Comparison of ENCODE assay signal across 30 cellular contexts in genomic region chr1:182288749-182289604, GRCh38.
DNase-seq lines count a peak whose midpoint lies in the region; ATAC-seq, FAIRE-seq and TF ChIP-seq lines count a peak whose summit lies in the region.
"Had no signal": no experiment of that assay in that cellular context is flagged by ENCODE, and none has a peak within 500 bp of the region (broad histone marks: within the 10 kb centered on the region; RNA-seq: fewer than 3 reads in every experiment).

No MANE protein-coding gene starts in this region.

- CTCF ChIA-PET in MCF 10A (lab: Yijun Ruan, JAX) (interaction anchor here (0.5 to 4.5 kb wide), 15 partner anchors 9 to 496 kb away, joined by 3 to 55 read pairs (median 4); partner anchors contain the start of gene RNASEL), HepG2 (lab: Yijun Ruan, JAX; ENCODE audit: low intra/inter-chr PET ratio, low total read pairs) (no interaction called here)

- no peaks in the 10 kb centered on the region for H3K36me3 ChIP-seq in GM23248 (ENCODE audit: low read depth)
- H3K36me3 ChIP-seq in HepG2 (replicated peaks in 1 of 2; ENCODE audit: control insufficient read depth in 1 of 2, insufficient read depth in 2 of 2, low read length in 2 of 2), result no peaks in the 10 kb centered on the region
- no peaks in the 10 kb centered on the region for H3K36me3 ChIP-seq in skeletal muscle tissue (ENCODE audit: control insufficient read depth in 3 of 3, insufficient read depth in 3 of 3, low read length in 3 of 3)
- H3K36me3 ChIP-seq: BLaER1, upper lobe of left lung had no signal

- 91 to 98% methylated on average over 4 of the region's 4 CpGs for WGBS in GM23248 (ENCODE audit: low coverage in 1 of 2, low lambda C conversion rate in 2 of 2, missing lambda C conversion rate in 2 of 2), 2 experiments
- WGBS in HepG2 (ENCODE audit: low lambda C conversion rate), result 64% methylated on average over 4 of the region's 4 CpGs

- ATAC-seq in HepG2, result peak; percentile 85
- no peak for ATAC-seq in HG03354 (IDR thresholded peaks at IDR 0.05; ENCODE audit: poor library complexity, severe bottlenecking, unreplicated experiment)
- no peak for ATAC-seq in HG03469 (IDR thresholded peaks at IDR 0.05; ENCODE audit: unreplicated experiment)
- ATAC-seq: A549; activated CD8-positive, alpha-beta memory T cell treated with anti-CD3 and anti-CD28 coated beads, Interleukin-2, amount 10 ng/mL, durations not matched to agents 7 days and 5 days; natural killer cell; T-cell had no signal

- FAIRE-seq in HepG2 (lab: Jason Lieb, UNC), result peak; percentile 97
- FAIRE-seq: A549, colon, kidney had no signal

- no peaks in the 10 kb centered on the region for H4K20me1 ChIP-seq in GM23248 (ENCODE audit: insufficient read depth)
- H4K20me1 ChIP-seq in HepG2 (ENCODE audit: insufficient read depth, low read length), result no peaks in the 10 kb centered on the region
- H4K20me1 ChIP-seq: BLaER1 had no signal

- TF ChIP-seq RAD21 in HepG2 (CRISPR knock-in tag; IDR thresholded peaks at IDR 0.05), result peak; percentile 73

- no peak overlapping the region for H3K4me3 Mint-ChIP-seq in MCF 10A (ENCODE audit: unreplicated experiment)
- H3K4me3 Mint-ChIP-seq: activated CD4-positive, alpha-beta T cell treated with anti-CD3 and anti-CD28 coated beads, Interleukin-2, amount 10 ng/mL, durations not matched to agents 24 days and 14 days; activated CD8-positive, alpha-beta memory T cell treated with anti-CD3 and anti-CD28 coated beads, Interleukin-2, amount 10 ng/mL, durations not matched to agents 7 days and 5 days; activated naive CD8-positive, alpha-beta T cell treated with anti-CD3 and anti-CD28 coated beads for 36 hours; brain; endodermal cell; natural killer cell; T-cell had no signal

- POLR2A ChIA-PET in MCF 10A (lab: Yijun Ruan, JAX), result interaction anchor here (0.6 to 4.8 kb wide), 34 partner anchors 9 to 282 kb away, joined by 3 to 100 read pairs (median 8); partner anchors contain the start of gene GLUL
- POLR2A ChIA-PET in HepG2 (lab: Yijun Ruan, JAX), result interaction anchor here (0.8 to 9.3 kb wide), 18 partner anchors 9 to 145 kb away, joined by 3 to 260 read pairs (median 7); partner anchors contain the start of gene GLUL

- in situ Hi-C loops in GM23248 (cut with MboI) (no loop called here), HepG2 (cut with HindIII; ENCODE audit: extremely low pct_ligation_motif_present, low pct_unique_long_range_greater_than_20kb) (no loop called here)

- BruUV-seq in MCF 10A (replicated peaks; lab: Mats Ljungman, UMichigan), result no TSS peak
- BruUV-seq in HepG2 (replicated peaks; lab: Mats Ljungman, UMichigan), result no TSS peak

- H3K4me2 ChIP-seq in GM23248 (ENCODE audit: unreplicated experiment) (peak overlapping the region; percentile 69), HepG2 (ENCODE audit: low read depth, low read length) (peak overlapping the region; percentile 55)
- H3K4me2 ChIP-seq: A549, BLaER1, KMS-11 had no signal

- H3K79me2 ChIP-seq in GM23248 (ENCODE audit: insufficient read depth) (no peaks in the 10 kb centered on the region), HepG2 (ENCODE audit: insufficient read depth, low read length) (no peaks in the 10 kb centered on the region)
- H3K79me2 ChIP-seq: parathyroid adenoma had no signal

- no peaks in the 10 kb centered on the region for H3K9me3 ChIP-seq in GM23248 (ENCODE audit: low read depth)
- H3K9me3 ChIP-seq in HepG2 (ENCODE audit: low read length), result no peaks in the 10 kb centered on the region
- no peaks in the 10 kb centered on the region for H3K9me3 ChIP-seq in skeletal muscle tissue (ENCODE audit: control insufficient read depth in 3 of 3, low read length in 3 of 3)
- H3K9me3 ChIP-seq: A549, BLaER1, upper lobe of left lung had no signal

- TF ChIP-seq POLR2A in HepG2 (IDR thresholded peaks at IDR 0.05; ENCODE audit: insufficient read depth in 1 of 2, low read depth in 2 of 2, low read length in 2 of 2), result no peak; a peak in 1 of 4 replicates

- H2AFZ ChIP-seq in GM23248 (peak overlapping the region; percentile 20; the same call in 1 of the 2 replicates), HepG2 (ENCODE audit: low read length) (no peak overlapping the region)
- H2AFZ ChIP-seq: parathyroid adenoma had no signal

- no peaks in the 10 kb centered on the region for H3K9me3 Mint-ChIP-seq in MCF 10A (ENCODE audit: unreplicated experiment)
- H3K9me3 Mint-ChIP-seq: activated CD4-positive, alpha-beta T cell treated with anti-CD3 and anti-CD28 coated beads, Interleukin-2, amount 10 ng/mL, durations not matched to agents 24 days and 14 days; activated naive CD8-positive, alpha-beta T cell treated with anti-CD3 and anti-CD28 coated beads for 36 hours; brain; endodermal cell; natural killer cell; T-cell had no signal

- no peaks in the 10 kb centered on the region for H3K27me3 Mint-ChIP-seq in MCF 10A (ENCODE audit: insufficient read depth, unreplicated experiment)
- H3K27me3 Mint-ChIP-seq: activated CD4-positive, alpha-beta T cell treated with anti-CD3 and anti-CD28 coated beads, Interleukin-2, amount 10 ng/mL, durations not matched to agents 24 days and 14 days; activated CD8-positive, alpha-beta memory T cell treated with anti-CD3 and anti-CD28 coated beads, Interleukin-2, amount 10 ng/mL, durations not matched to agents 7 days and 5 days; activated naive CD8-positive, alpha-beta T cell treated with anti-CD3 and anti-CD28 coated beads for 36 hours; T-cell had no signal

- TF ChIP-seq EP300 in HepG2 (IDR thresholded peaks at IDR 0.05; ENCODE audit: low read depth in 2 of 2, low read length in 2 of 2), result peak; percentile 61 to 97; a peak in 3 of 4 replicates
- peak; percentile 89 for TF ChIP-seq EP300 in HepG2 (CRISPR knock-in tag; IDR thresholded peaks at IDR 0.05; ENCODE audit: borderline replicate concordance)

- H3K9me2 ChIP-seq in GM23248 (ENCODE audit: insufficient read depth), result no peaks in the 10 kb centered on the region

- intact Hi-C loops in MCF 10A (cut with micrococcal nuclease) (no loop called here), HepG2 (cut with micrococcal nuclease; ENCODE audit: unreplicated experiment) (loop anchor here (1.0 to 5.0 kb wide), 3 partner anchors 14 to 102 kb away; partner anchors contain the start of gene GLUL)

- H3K27ac ChIP-seq in GM23248, result peak overlapping the region; percentile 67
- H3K27ac ChIP-seq in HepG2 (ENCODE audit: extremely low read length, insufficient read depth, low read length), result peak overlapping the region; percentile 97
- H3K27ac ChIP-seq in skeletal muscle tissue (ENCODE audit: low read depth, low read length), result peak overlapping the region; percentile 84
- H3K27ac ChIP-seq: A549, BLaER1, KMS-11, parathyroid adenoma had no signal

- DNase-seq in GM23248 (no peak), MCF 10A (ENCODE audit: unreplicated experiment) (no peak), HepG2 (ENCODE audit: low spot score) (peak; percentile 93), HUDEP-2 (lab: John Stamatoyannopoulos, UW; ENCODE audit: unreplicated experiment in 76 of 76) (no peak)
- no peak for DNase-seq in activated CD4-positive, CD25-positive, alpha-beta regulatory T cell treated with anti-CD3 and anti-CD28 coated beads, Interleukin-2, amount 50 U/mL, for 72 hours
- DNase-seq: activated CD4-positive, alpha-beta T cell treated with anti-CD3 and anti-CD28 coated beads, Interleukin-2, amount 10 ng/mL, durations not matched to agents 24 days and 14 days; activated CD8-positive, alpha-beta memory T cell treated with anti-CD3 and anti-CD28 coated beads, Interleukin-2, amount 10 ng/mL, durations not matched to agents 7 days and 5 days; activated naive CD8-positive, alpha-beta T cell treated with anti-CD3 and anti-CD28 coated beads for 36 hours; endodermal cell; hippocampal formation; kidney; mesendoderm; natural killer cell; NCI-H1930; NCI-H2227 treated with DMSO at 0.1 percent for 48 hours; NCI-H82; SIG-M5; stimulated activated naive CD4-positive, alpha-beta T cell; T-cell; upper lobe of left lung had no signal

- H3K27me3 ChIP-seq in GM23248 (replicated peaks; ENCODE audit: insufficient read depth) (no peaks in the 10 kb centered on the region), HepG2 (ENCODE audit: control insufficient read depth in 1 of 2, insufficient read depth in 2 of 2, low read length in 2 of 2) (no peaks in the 10 kb centered on the region), skeletal muscle tissue (ENCODE audit: control insufficient read depth in 3 of 3, insufficient read depth in 3 of 3, low read length in 3 of 3) (no peaks in the 10 kb centered on the region)
- H3K27me3 ChIP-seq: BLaER1, upper lobe of left lung had no signal

- H3K4me1 Mint-ChIP-seq in MCF 10A (ENCODE audit: insufficient read depth, unreplicated experiment), result peaks cover 31% of the 10 kb centered on the region
- H3K4me1 Mint-ChIP-seq: activated CD4-positive, alpha-beta T cell treated with anti-CD3 and anti-CD28 coated beads, Interleukin-2, amount 10 ng/mL, durations not matched to agents 24 days and 14 days had no signal

- peak overlapping the region; percentile 24; the same call in 1 of the 2 replicates for H3K9ac ChIP-seq in GM23248
- peak overlapping the region; percentile 84 for H3K9ac ChIP-seq in HepG2 (ENCODE audit: insufficient read depth, low read depth, low read length)
- H3K9ac ChIP-seq in skeletal muscle tissue (ENCODE audit: low read depth in 1 of 3, low read length in 3 of 3), result no peak overlapping the region
- H3K9ac ChIP-seq: BLaER1, KMS-11, parathyroid adenoma had no signal

- peaks cover 30% of the 10 kb centered on the region for H3F3A ChIP-seq in GM23248 (ENCODE audit: insufficient read depth)

- peaks cover 23% of the 10 kb centered on the region for H3K4me1 ChIP-seq in GM23248 (ENCODE audit: insufficient read depth)
- H3K4me1 ChIP-seq in HepG2 (ENCODE audit: insufficient read depth, low read length), result peaks cover 87% of the 10 kb centered on the region
- H3K4me1 ChIP-seq in skeletal muscle tissue (ENCODE audit: control insufficient read depth in 3 of 3, insufficient read depth in 3 of 3, low read length in 3 of 3), result peaks cover 36 to 53% (median 41%) of the 10 kb centered on the region in 3 donors
- H3K4me1 ChIP-seq: BLaER1, parathyroid adenoma had no signal

- H3K4me3 ChIP-seq in GM23248 (no peak overlapping the region), HepG2 (replicated peaks in 1 of 3; ENCODE audit: insufficient read depth in 1 of 3, low read depth in 2 of 3, low read length in 3 of 3) (peak overlapping the region in 1 of 3 experiments; percentile 11; a peak in 1 of 6 replicates), skeletal muscle tissue (ENCODE audit: low read length in 3 of 3) (peak overlapping the region in 1 of 3 donors; percentile 21)
- H3K4me3 ChIP-seq: A549, BLaER1, skin epidermis, upper lobe of left lung had no signal

- peak overlapping the region; percentile 59 for H3K27ac Mint-ChIP-seq in MCF 10A (ENCODE audit: low read depth, unreplicated experiment)
- H3K27ac Mint-ChIP-seq: activated CD4-positive, alpha-beta T cell treated with anti-CD3 and anti-CD28 coated beads, Interleukin-2, amount 10 ng/mL, durations not matched to agents 24 days and 14 days; activated CD8-positive, alpha-beta memory T cell treated with anti-CD3 and anti-CD28 coated beads, Interleukin-2, amount 10 ng/mL, durations not matched to agents 7 days and 5 days; activated naive CD8-positive, alpha-beta T cell treated with anti-CD3 and anti-CD28 coated beads for 36 hours; endodermal cell; natural killer cell; T-cell had no signal

- TF ChIP-seq CTCF in MCF 10A (IDR thresholded peaks at IDR 0.05; ENCODE audit: unreplicated experiment) (no peak), HepG2 (CRISPR knock-in tag; IDR thresholded peaks at IDR 0.05) (peak; percentile 70)

- H3K36me3 Mint-ChIP-seq in MCF 10A (ENCODE audit: insufficient read depth, unreplicated experiment), result no peaks in the 10 kb centered on the region
- H3K36me3 Mint-ChIP-seq: activated CD8-positive, alpha-beta memory T cell treated with anti-CD3 and anti-CD28 coated beads, Interleukin-2, amount 10 ng/mL, durations not matched to agents 7 days and 5 days; activated naive CD8-positive, alpha-beta T cell treated with anti-CD3 and anti-CD28 coated beads for 36 hours; brain; natural killer cell; T-cell had no signal

Comparison
In these comparisons a context has a peak if more than half of its experiments do, and no peak if none do; other contexts are left out.
1. H3K9ac ChIP-seq: peak in GM23248 (single experiment) and HepG2 (single experiment); none in skeletal muscle tissue (0 of 3).
2. Peak in every context shown above with its lines, with median percentiles within 50 percentile points of each other: H3K27ac ChIP-seq.